In genomic region chr5:115841382-115842088, GRCh38 we compare ENCODE assay signal across 1 cellular context.
TF ChIP-seq lines count a peak whose summit lies in the region.

AP3S1 (plus strand) TSS chr5:115841935; CDS start chr5:115842038, 103 bp downstream.
ATG12 (minus strand) TSS chr5:115841565; CDS start chr5:115841552, 13 bp downstream.

TF ChIP-seq in HepG2, 621 proteins besides CTCF, POLR2A, EP300 and RAD21 (continued from another document and continues in another):
- TF ChIP-seq FOXP4 (CRISPR knock-in tag; IDR thresholded peaks at IDR 0.05): peak; percentile 42; the same call in 1 of the 2 replicates
- TF ChIP-seq ZNF557 (CRISPR knock-in tag; IDR thresholded peaks at IDR 0.05): peak; percentile 81
- peak; percentile 52; the same call in 1 of the 2 replicates for TF ChIP-seq NR0B2 (CRISPR knock-in tag; IDR thresholded peaks at IDR 0.05)
- peak; percentile 14; the same call in 1 of the 2 replicates for TF ChIP-seq ZNF143 (CRISPR knock-in tag; IDR thresholded peaks at IDR 0.05)
- peak; percentile 87 for TF ChIP-seq GATAD1 (CRISPR knock-in tag; IDR thresholded peaks at IDR 0.05)
- TF ChIP-seq ZNF547 (CRISPR knock-in tag; IDR thresholded peaks at IDR 0.05): no peak
- TF ChIP-seq RFXANK (CRISPR knock-in tag; IDR thresholded peaks at IDR 0.05): peak; percentile 93; the same call in 1 of the 2 replicates
- TF ChIP-seq ZBTB3 (CRISPR knock-in tag; IDR thresholded peaks at IDR 0.05; ENCODE audit: borderline replicate concordance, low read depth): no peak; the same call in 1 of the 2 replicates
- TF ChIP-seq BCL6 (CRISPR knock-in tag; IDR thresholded peaks at IDR 0.05): peak; percentile 63
- peak; percentile 83 for TF ChIP-seq ARNTL (CRISPR knock-in tag; IDR thresholded peaks at IDR 0.05)
- peak; percentile 83 for TF ChIP-seq ZNF501 (CRISPR knock-in tag; IDR thresholded peaks at IDR 0.05)
- TF ChIP-seq TCF7L2 (IDR thresholded peaks at IDR 0.05; ENCODE audit: low read depth, low read length): no peak
- TF ChIP-seq ZNF580 (CRISPR knock-in tag; IDR thresholded peaks at IDR 0.05; ENCODE audit: borderline replicate concordance, low read depth): peak; percentile 86; the same call in 1 of the 2 replicates
- TF ChIP-seq ZNF446 (CRISPR knock-in tag; IDR thresholded peaks at IDR 0.05): no peak
- TF ChIP-seq ZNF33A (CRISPR knock-in tag; IDR thresholded peaks at IDR 0.05; ENCODE audit: borderline replicate concordance): peak; percentile 71; the same call in 1 of the 2 replicates
- TF ChIP-seq ZSCAN21 (CRISPR knock-in tag; IDR thresholded peaks at IDR 0.05; ENCODE audit: borderline replicate concordance): peak; percentile 58; the same call in 1 of the 2 replicates
- no peak for TF ChIP-seq ZFP62 (CRISPR knock-in tag; IDR thresholded peaks at IDR 0.05)
- TF ChIP-seq KDM5A (IDR thresholded peaks at IDR 0.05; ENCODE audit: borderline replicate concordance, low read length): peak; percentile 79
- peak; percentile 82; the same call in 1 of the 2 replicates for TF ChIP-seq ZFP36L2 (CRISPR knock-in tag; IDR thresholded peaks at IDR 0.05)
- TF ChIP-seq ARID3A (IDR thresholded peaks at IDR 0.05; ENCODE audit: low read depth, low read length): 0 out of 2 replicates have a peak, but pooled peaks have one; percentile 15
- no peak for TF ChIP-seq CAMTA2 (CRISPR knock-in tag; IDR thresholded peaks at IDR 0.05; ENCODE audit: borderline replicate concordance)
- TF ChIP-seq ZNF343 (CRISPR knock-in tag; IDR thresholded peaks at IDR 0.05): no peak
- no peak for TF ChIP-seq ZBTB10 (CRISPR knock-in tag; IDR thresholded peaks at IDR 0.05; ENCODE audit: borderline replicate concordance)
- peak; percentile 58; the same call in 1 of the 2 replicates for TF ChIP-seq GABPA (IDR thresholded peaks at IDR 0.05; ENCODE audit: low read depth, low read length)
- peak; percentile 91 for TF ChIP-seq GABPA (CRISPR knock-in tag; IDR thresholded peaks at IDR 0.05; ENCODE audit: low read depth)
- TF ChIP-seq ZNF263 (CRISPR knock-in tag; IDR thresholded peaks at IDR 0.05): peak; percentile 10; the same call in 1 of the 2 replicates
- TF ChIP-seq ZNF576 (CRISPR knock-in tag; IDR thresholded peaks at IDR 0.05): no peak
- TF ChIP-seq SALL1 (CRISPR knock-in tag; IDR thresholded peaks at IDR 0.05): peak; percentile 81
- no peak for TF ChIP-seq ATAD3A (CRISPR knock-in tag; IDR thresholded peaks at IDR 0.05)
- TF ChIP-seq ZFP41 (CRISPR knock-in tag; IDR thresholded peaks at IDR 0.05; ENCODE audit: borderline replicate concordance): no peak
- no peak for TF ChIP-seq WIZ (CRISPR knock-in tag; IDR thresholded peaks at IDR 0.05)
- TF ChIP-seq SETDB1 (CRISPR knock-in tag; IDR thresholded peaks at IDR 0.05; ENCODE audit: borderline replicate concordance): no peak
- TF ChIP-seq ZNF317 (CRISPR knock-in tag; IDR thresholded peaks at IDR 0.05): peak; percentile 87
- TF ChIP-seq ZSCAN25 (CRISPR knock-in tag; IDR thresholded peaks at IDR 0.05): 0 out of 2 replicates have a peak, but pooled peaks have one; percentile 32
- peak; percentile 42; the same call in 1 of the 2 replicates for TF ChIP-seq SNAI1 (CRISPR knock-in tag; IDR thresholded peaks at IDR 0.05; ENCODE audit: borderline replicate concordance)
- peak; percentile 63; the same call in 1 of the 2 replicates for TF ChIP-seq ZNF281 (CRISPR knock-in tag; IDR thresholded peaks at IDR 0.05; ENCODE audit: borderline replicate concordance)
- no peak for TF ChIP-seq MAFG (CRISPR knock-in tag; IDR thresholded peaks at IDR 0.05)
- TF ChIP-seq ZNF124 (CRISPR knock-in tag; IDR thresholded peaks at IDR 0.05): no peak
- TF ChIP-seq ZNF670 (CRISPR knock-in tag; IDR thresholded peaks at IDR 0.05; ENCODE audit: borderline replicate concordance): peak; percentile 90
- TF ChIP-seq ZKSCAN5 (CRISPR knock-in tag; IDR thresholded peaks at IDR 0.05): no peak
- no peak; the same call in 1 of the 2 replicates for TF ChIP-seq CHD2 (IDR thresholded peaks at IDR 0.05; ENCODE audit: low read depth, low read length)
- TF ChIP-seq ZNF33B (CRISPR knock-in tag; IDR thresholded peaks at IDR 0.05): peak; percentile 83; the same call in 1 of the 2 replicates
- 0 out of 2 replicates have a peak, but pooled peaks have one; percentile 54 for TF ChIP-seq ISX (CRISPR knock-in tag; conservative IDR thresholded peaks at IDR 0.05)
- no peak; the same call in 1 of the 2 replicates for TF ChIP-seq CHCHD3 (CRISPR knock-in tag; IDR thresholded peaks at IDR 0.05)
- TF ChIP-seq REST (IDR thresholded peaks at IDR 0.05; ENCODE audit: borderline replicate concordance in 1 of 2, low read depth in 1 of 2, low read length in 2 of 2): peak in 1 of 2 experiments; percentile 79; a peak in 1 of 4 replicates
- 0 out of 2 replicates have a peak, but pooled peaks have one; percentile 29 for TF ChIP-seq ZBTB44 (CRISPR knock-in tag; IDR thresholded peaks at IDR 0.05)
- TF ChIP-seq RARA (CRISPR knock-in tag; IDR thresholded peaks at IDR 0.05): peak; percentile 54
- peak; percentile 42; the same call in 1 of the 2 replicates for TF ChIP-seq HMG20B (CRISPR knock-in tag; conservative IDR thresholded peaks at IDR 0.05)
- TF ChIP-seq HOXA3 (CRISPR knock-in tag; IDR thresholded peaks at IDR 0.05): peak; percentile 91
- TF ChIP-seq MIER3 (CRISPR knock-in tag; IDR thresholded peaks at IDR 0.05; ENCODE audit: borderline replicate concordance): peak; percentile 65; the same call in 1 of the 2 replicates
- no peak for TF ChIP-seq NONO (IDR thresholded peaks at IDR 0.05)
- peak; percentile 70 for TF ChIP-seq NONO (CRISPR knock-in tag; conservative IDR thresholded peaks at IDR 0.05)
- peak; percentile 54; the same call in 1 of the 2 replicates for TF ChIP-seq GFI1 (CRISPR knock-in tag; IDR thresholded peaks at IDR 0.05; ENCODE audit: borderline replicate concordance)
- TF ChIP-seq SMAD3 (CRISPR knock-in tag; IDR thresholded peaks at IDR 0.05): peak; percentile 86; the same call in 1 of the 2 replicates
